Comparison of ENCODE assay signal across 15 cellular contexts in the genomic region with DNA sequence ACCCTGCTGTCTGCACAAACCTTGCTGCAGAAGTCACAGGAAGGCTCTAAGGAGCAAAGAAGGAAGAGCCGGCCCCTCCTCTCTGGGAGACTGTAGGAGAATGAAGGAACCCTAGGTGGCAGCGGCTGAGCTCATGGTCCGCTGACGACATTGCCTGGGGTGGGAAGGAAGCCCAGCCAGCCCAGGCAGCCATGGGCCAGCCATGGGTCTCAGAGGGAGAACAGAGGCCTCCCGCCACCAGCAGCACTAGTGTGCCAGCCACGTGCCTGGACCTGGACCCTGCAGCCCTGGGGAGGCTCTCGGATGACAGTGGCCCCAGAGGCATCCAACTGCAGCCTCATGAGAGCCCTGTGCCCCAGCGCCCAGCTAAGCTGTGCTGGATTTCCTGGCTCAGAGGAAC. TPM values are rescaled to one million over a fixed set of nuclear protein-coding genes. Genes with fewer than 3 reads are reported as not detected.
DNase-seq lines count a peak whose midpoint lies in the region; ATAC-seq and TF ChIP-seq lines count a peak whose summit lies in the region.
"Had no signal": no experiment of that assay in that cellular context is flagged by ENCODE, and none has a peak within 500 bp of the region (broad histone marks: within the 10 kb centered on the region; RNA-seq: fewer than 3 reads in every experiment).

No MANE protein-coding gene starts in this region.

- H3K27me3 Mint-ChIP-seq in Caco-2 (ENCODE audit: insufficient read depth, unreplicated experiment) (no peaks in the 10 kb centered on the region), T-cell (peaks cover 9 to 16% of the 10 kb centered on the region in 2 donors)

- no peak overlapping the region for H3K4me3 Mint-ChIP-seq in Caco-2 (ENCODE audit: unreplicated experiment)
- no peak overlapping the region for H3K4me3 Mint-ChIP-seq in T-cell
- H3K4me3 Mint-ChIP-seq: CD8-positive, alpha-beta memory T cell; nephron progenitor cell; stimulated activated effector memory CD8-positive, alpha-beta T cell treated with anti-CD3 and anti-CD28 coated beads, Interleukin-12 subunit alpha, Interleukin-12 subunit beta, amount 100 ng/mL, for 72 hours had no signal

- H3K4me1 Mint-ChIP-seq in Caco-2 (ENCODE audit: low read depth, unreplicated experiment) (peaks cover 35% of the 10 kb centered on the region), T-cell (peaks cover 0 to 4% (median 0%) of the 10 kb centered on the region in 3 donors)
- H3K4me1 Mint-ChIP-seq: CD8-positive, alpha-beta memory T cell; stimulated activated effector memory CD8-positive, alpha-beta T cell treated with anti-CD3 and anti-CD28 coated beads, Interleukin-12 subunit alpha, Interleukin-12 subunit beta, amount 100 ng/mL, for 72 hours had no signal

- no TSS peak for BruUV-seq in Caco-2 (replicated peaks; lab: Mats Ljungman, UMichigan)

- H3K27ac Mint-ChIP-seq in Caco-2 (ENCODE audit: unreplicated experiment) (peak overlapping the region; percentile 81), T-cell (no peak overlapping the region)
- H3K27ac Mint-ChIP-seq: nephron progenitor cell; stimulated activated effector memory CD8-positive, alpha-beta T cell treated with anti-CD3 and anti-CD28 coated beads, Interleukin-12 subunit alpha, Interleukin-12 subunit beta, amount 100 ng/mL, for 72 hours had no signal

- H3K36me3 Mint-ChIP-seq in Caco-2 (ENCODE audit: insufficient read depth, unreplicated experiment) (no peaks in the 10 kb centered on the region), T-cell (no peaks in the 10 kb centered on the region)
- H3K36me3 Mint-ChIP-seq: CD8-positive, alpha-beta memory T cell; stimulated activated effector memory CD8-positive, alpha-beta T cell treated with anti-CD3 and anti-CD28 coated beads, Interleukin-12 subunit alpha, Interleukin-12 subunit beta, amount 100 ng/mL, for 72 hours had no signal

- no peak overlapping the region for H2AFZ ChIP-seq in osteoblast (ENCODE audit: low read length)

- H3K36me3 ChIP-seq in Caco-2 (ENCODE audit: control insufficient read depth, insufficient read depth, low read length) (no peaks in the 10 kb centered on the region), osteoblast (ENCODE audit: insufficient read depth, low read length) (no peaks in the 10 kb centered on the region)
- H3K36me3 ChIP-seq: cardiac muscle cell had no signal

- H3K4me1 ChIP-seq in Caco-2, result peaks cover 48% of the 10 kb centered on the region
- H3K4me1 ChIP-seq in osteoblast (ENCODE audit: insufficient read depth, low read length), result no peaks in the 10 kb centered on the region

- intact Hi-C loops in Caco-2 (cut with micrococcal nuclease; ENCODE audit: unreplicated experiment), result loop anchor here (5.0 kb wide), 1 partner anchor 100 kb away; no protein-coding TSS in a partner anchor

- POLR2A ChIA-PET in Caco-2 (lab: Charles Lee) (no interaction called here), T-cell (lab: Charles Lee) (no interaction called here)

- CTCF ChIA-PET in Caco-2 (lab: Charles Lee) (interaction anchor here (0.9 to 1.0 kb wide), 2 partner anchors 20 to 44 kb away, joined by 3 to 8 read pairs; no protein-coding TSS in a partner anchor), T-cell (lab: Charles Lee) (no interaction called here)

- no peaks in the 10 kb centered on the region for H3K79me2 ChIP-seq in osteoblast (ENCODE audit: insufficient read depth, low read length)

- TF ChIP-seq CTCF in Caco-2 (IDR thresholded peaks at IDR 0.05; ENCODE audit: insufficient read depth in 1 of 2, low read depth in 1 of 2, low read length in 1 of 2, severe bottlenecking in 1 of 2, unreplicated experiment in 1 of 2) (peak in 1 of 2 experiments; percentile 1), osteoblast (IDR thresholded peaks at IDR 0.05; ENCODE audit: extremely low read depth, low read depth, low read length) (no peak)

- H3K27ac ChIP-seq in osteoblast (ENCODE audit: low read depth, low read length), result no peak overlapping the region
- H3K27ac ChIP-seq: cardiac muscle cell had no signal

- ATAC-seq in T-cell (replicated peaks in 1 of 4), result no peak
- ATAC-seq: stimulated activated effector memory CD8-positive, alpha-beta T cell treated with anti-CD3 and anti-CD28 coated beads, Interleukin-12 subunit alpha, Interleukin-12 subunit beta, amount 100 ng/mL, for 72 hours had no signal

- DNase-seq in Caco-2, result peak; percentile 65 to 66
- peak; percentile 75 for DNase-seq in M059J (ENCODE audit: low read depth)
- peak; percentile 58 for DNase-seq in glomerular visceral epithelial cell (ENCODE audit: extremely low spot score)
- peak; percentile 73 for DNase-seq in osteoblast (ENCODE audit: insufficient read length, low spot score, missing footprints)
- no peak for DNase-seq in T-cell
- no peak for DNase-seq in T1000 (lab: John Stamatoyannopoulos, UW)
- no peak for DNase-seq in NCI-H1694 treated with DMSO at 0.1 percent for 48 hours (lab: John Stamatoyannopoulos, UW)
- DNase-seq in DMS114 treated with DMSO at 0.1 percent for 48 hours (lab: John Stamatoyannopoulos, UW; ENCODE audit: unreplicated experiment), result no peak
- DNase-seq: activated T-cell treated with anti-CD3 and anti-CD28 coated beads, Interleukin-2, amount 50 U/mL, for 1 hour; erythroblast; NCI-H2107; nephron progenitor cell had no signal

- H3K9me3 Mint-ChIP-seq in Caco-2 (ENCODE audit: unreplicated experiment) (peaks cover 10% of the 10 kb centered on the region), T-cell (no peaks in the 10 kb centered on the region)
- H3K9me3 Mint-ChIP-seq: CD8-positive, alpha-beta memory T cell; stimulated activated effector memory CD8-positive, alpha-beta T cell treated with anti-CD3 and anti-CD28 coated beads, Interleukin-12 subunit alpha, Interleukin-12 subunit beta, amount 100 ng/mL, for 72 hours had no signal

- H3K4me2 ChIP-seq in osteoblast (ENCODE audit: insufficient read depth, low read length), result no peak overlapping the region

- H3K4me3 ChIP-seq in Caco-2 (ENCODE audit: low read depth, low read length), result no peak overlapping the region
- no peak overlapping the region for H3K4me3 ChIP-seq in osteoblast (ENCODE audit: insufficient read depth, low read length)
- H3K4me3 ChIP-seq: cardiac muscle cell had no signal

- H3K9me3 ChIP-seq in Caco-2 (no peaks in the 10 kb centered on the region), osteoblast (ENCODE audit: low read depth, low read length) (no peaks in the 10 kb centered on the region)

- H3K27me3 ChIP-seq in Caco-2 (replicated peaks; ENCODE audit: control insufficient read depth, insufficient read depth, low read length) (no peaks in the 10 kb centered on the region), osteoblast (ENCODE audit: insufficient read depth, low read length) (peaks cover 4% of the 10 kb centered on the region)
- H3K27me3 ChIP-seq: cardiac muscle cell had no signal

- no peaks in the 10 kb centered on the region for H4K20me1 ChIP-seq in osteoblast (ENCODE audit: insufficient read depth, low read length)

RNA-seq across cellular contexts. Expression of a gene that starts 49.2 kb away (rescaled TPM):
- 32.0 and 36.5 TPM in 2 replicates for total RNA-seq in Caco-2 (2022)
- 65.7 and 81.8 TPM in 2 replicates for total RNA-seq in M059J (2014; rRNA removed; shearing (Covaris generic))
- total RNA-seq in osteoblast, result 35.8 and 39.2 TPM in 2 replicates
- total RNA-seq in T-cell, result 10 to 100 TPM; 43.0 to 51.3 (median 44.6) TPM

Comparison
In these comparisons a context has a peak if more than half of its experiments do, and no peak if none do; other contexts are left out.
1. DNase-seq: peak in Caco-2 (2 of 2), M059J (single experiment), glomerular visceral epithelial cell (single experiment) and osteoblast (single experiment); none in T-cell (0 of 34), T1000 (single experiment), NCI-H1694 treated with DMSO at 0.1 percent for 48 hours (single experiment) and DMS114 treated with DMSO at 0.1 percent for 48 hours (single experiment).